In the genomic region with DNA sequence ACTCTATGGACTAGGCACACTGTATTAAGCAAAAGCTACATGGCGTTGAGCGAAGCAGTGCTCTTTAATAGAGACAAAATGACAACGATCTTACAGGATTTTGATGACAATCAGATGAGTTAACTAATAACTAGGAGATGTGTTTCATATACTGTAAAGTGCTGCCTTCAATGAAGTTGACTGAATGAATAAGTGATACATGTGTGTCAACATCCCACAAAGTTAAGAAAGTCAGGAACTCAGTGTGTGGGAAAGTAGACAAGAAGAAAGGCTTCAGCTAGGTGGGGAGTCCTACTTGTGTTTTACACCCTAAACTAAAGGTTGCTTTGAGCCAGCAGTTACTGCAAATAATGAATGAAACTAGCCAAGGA, we compare ENCODE assay signal across 36 cellular contexts.
DNase-seq lines count a peak whose midpoint lies in the region; ATAC-seq, FAIRE-seq and TF ChIP-seq lines count a peak whose summit lies in the region.
"Had no signal": no experiment of that assay in that cellular context is flagged by ENCODE, and none has a peak within 500 bp of the region (broad histone marks: within the 10 kb centered on the region; RNA-seq: fewer than 3 reads in every experiment).

No MANE protein-coding gene starts in this region.

- TF ChIP-seq POLR2A in gastrocnemius medialis (IDR thresholded peaks at IDR 0.05), result no peak

- no peaks in the 10 kb centered on the region for H3K27me3 Mint-ChIP-seq in astrocyte (ENCODE audit: low read depth, unreplicated experiment)
- H3K27me3 Mint-ChIP-seq: activated CD4-positive, alpha-beta memory T cell treated with anti-CD3 and anti-CD28 coated beads, Interleukin-2, amount 10 ng/mL, durations not matched to agents 7 days and 5 days; activated naive CD8-positive, alpha-beta T cell; CD4-positive, CD25-positive, alpha-beta regulatory T cell; central memory CD8-positive, alpha-beta T cell had no signal

- no peak overlapping the region for H3K4me3 Mint-ChIP-seq in astrocyte (ENCODE audit: unreplicated experiment)
- H3K4me3 Mint-ChIP-seq: activated CD4-positive, alpha-beta memory T cell treated with anti-CD3 and anti-CD28 coated beads, Interleukin-2, amount 10 ng/mL, durations not matched to agents 7 days and 5 days; activated naive CD8-positive, alpha-beta T cell; activated T-helper 17 cell treated with anti-CD3 and anti-CD28 coated beads, Interleukin-2, amount 50 U/mL, for 72 hours; CD4-positive, CD25-positive, alpha-beta regulatory T cell; central memory CD8-positive, alpha-beta T cell; nephron had no signal

- H3K27me3 ChIP-seq in SK-N-SH (ENCODE audit: insufficient read depth) (no peaks in the 10 kb centered on the region), astrocyte (ENCODE audit: insufficient read depth, low read length) (no peaks in the 10 kb centered on the region), gastrocnemius medialis (no peaks in the 10 kb centered on the region)
- H3K27me3 ChIP-seq: ascending aorta, pancreas, upper lobe of right lung had no signal

- H4K20me1 ChIP-seq in SK-N-SH (ENCODE audit: insufficient read depth), result no peaks in the 10 kb centered on the region
- no peaks in the 10 kb centered on the region for H4K20me1 ChIP-seq in astrocyte (ENCODE audit: insufficient read depth, low read length)

- peak overlapping the region; percentile 74 for H3K9ac ChIP-seq in SK-N-SH
- H3K9ac ChIP-seq in astrocyte (ENCODE audit: low read length), result peak overlapping the region; percentile 58

- FAIRE-seq in astrocyte (lab: Jason Lieb, UNC), result peak; percentile 90
- FAIRE-seq: endometrium, GM18507, HepG2, pancreas had no signal

- peak overlapping the region; percentile 91 for H3K27ac Mint-ChIP-seq in astrocyte (ENCODE audit: unreplicated experiment)
- H3K27ac Mint-ChIP-seq: activated CD4-positive, alpha-beta memory T cell treated with anti-CD3 and anti-CD28 coated beads, Interleukin-2, amount 10 ng/mL, durations not matched to agents 7 days and 5 days; activated naive CD8-positive, alpha-beta T cell; activated T-helper 17 cell treated with anti-CD3 and anti-CD28 coated beads, Interleukin-2, amount 50 U/mL, for 72 hours; CD4-positive, CD25-positive, alpha-beta regulatory T cell had no signal

- no peak for TF ChIP-seq RAD21 in SK-N-SH (IDR thresholded peaks at IDR 0.05; ENCODE audit: low read length)

- H3K36me3 ChIP-seq in SK-N-SH (replicated peaks in 1 of 2; ENCODE audit: control insufficient read depth in 1 of 2, insufficient read depth in 2 of 2, low read length in 1 of 2), result peaks cover 14 to 36% of the 10 kb centered on the region in 2 experiments
- H3K36me3 ChIP-seq in astrocyte (ENCODE audit: insufficient read depth, low read length), result peaks cover 5% of the 10 kb centered on the region
- H3K36me3 ChIP-seq in gastrocnemius medialis, result no peaks in the 10 kb centered on the region
- H3K36me3 ChIP-seq: pancreas, upper lobe of right lung had no signal

- H3K4me2 ChIP-seq in SK-N-SH, result peak overlapping the region; percentile 54
- H3K4me2 ChIP-seq in astrocyte (ENCODE audit: low read length), result no peak overlapping the region

- TF ChIP-seq CTCF in SK-N-SH (IDR thresholded peaks at IDR 0.05) (no peak), astrocyte (IDR thresholded peaks at IDR 0.05; ENCODE audit: insufficient read depth, low read depth, low read length) (no peak), gastrocnemius medialis (IDR thresholded peaks at IDR 0.05 in 4 of 5, conservative IDR thresholded peaks at IDR 0.05 in 1 of 5) (no peak)

- H3K79me2 ChIP-seq in SK-N-SH (ENCODE audit: insufficient read depth), result peaks cover 37% of the 10 kb centered on the region
- no peaks in the 10 kb centered on the region for H3K79me2 ChIP-seq in astrocyte (ENCODE audit: insufficient read depth, low read length)

- H3F3A ChIP-seq in SK-N-SH (replicated peaks; ENCODE audit: insufficient read depth), result peaks cover 70% of the 10 kb centered on the region

- H3K9me2 ChIP-seq in SK-N-SH, result no peaks in the 10 kb centered on the region

- H3K4me1 ChIP-seq in SK-N-SH (ENCODE audit: control insufficient read depth in 1 of 2, insufficient read depth in 2 of 2, low read depth in 1 of 2, low read length in 1 of 2) (peaks cover 0 to 71% of the 10 kb centered on the region in 2 experiments; a peak in 3 of 4 replicates), astrocyte (ENCODE audit: insufficient read depth, low read length) (peaks cover 33% of the 10 kb centered on the region), gastrocnemius medialis (no peaks in the 10 kb centered on the region)
- H3K4me1 ChIP-seq: ascending aorta, pancreas had no signal

- H2AFZ ChIP-seq in SK-N-SH (ENCODE audit: low read depth), result no peak overlapping the region
- H2AFZ ChIP-seq in astrocyte (ENCODE audit: low read depth, low read length), result no peak overlapping the region

- no peaks in the 10 kb centered on the region for H3K9me3 Mint-ChIP-seq in astrocyte (ENCODE audit: unreplicated experiment)
- H3K9me3 Mint-ChIP-seq: activated CD4-positive, alpha-beta memory T cell treated with anti-CD3 and anti-CD28 coated beads, Interleukin-2, amount 10 ng/mL, durations not matched to agents 7 days and 5 days; activated T-helper 17 cell treated with anti-CD3 and anti-CD28 coated beads, Interleukin-2, amount 50 U/mL, for 72 hours; central memory CD8-positive, alpha-beta T cell; nephron had no signal

- H3K9me3 ChIP-seq in SK-N-SH, result no peaks in the 10 kb centered on the region
- no peaks in the 10 kb centered on the region for H3K9me3 ChIP-seq in astrocyte (ENCODE audit: insufficient read depth, low read depth, low read length)
- no peaks in the 10 kb centered on the region for H3K9me3 ChIP-seq in gastrocnemius medialis
- H3K9me3 ChIP-seq: ascending aorta, mucosa of descending colon, pancreas, upper lobe of right lung had no signal

- in situ Hi-C loops in gastrocnemius medialis (cut with MboI; ENCODE audit: low sequenced_read_pairs in 4 of 4), result no loop called here

- H3K27ac ChIP-seq in SK-N-SH (ENCODE audit: low read depth in 2 of 2, low read length in 1 of 2) (peak overlapping the region; percentile 16 to 100; a peak in 3 of 4 replicates), astrocyte (ENCODE audit: low read depth, low read length) (peak overlapping the region; percentile 87), gastrocnemius medialis (no peak overlapping the region)
- H3K27ac ChIP-seq: 22Rv1, ascending aorta, HL-60, pancreas, upper lobe of right lung had no signal

- DNase-seq in SK-N-SH, result no peak
- DNase-seq in astrocyte (ENCODE audit: low read depth), result no peak
- peak; percentile 70 for DNase-seq in kidney glomerular epithelial cell (lab: John Stamatoyannopoulos, UW)
- DNase-seq in NCI-H1930 (lab: John Stamatoyannopoulos, UW), result no peak
- DNase-seq in stimulated activated CD4-positive, alpha-beta T cell treated with anti-CD3 and anti-CD28 coated beads, Interleukin-12 subunit alpha, Interleukin-12 subunit beta, amount 100 ng/mL, for 4 hours, result no peak
- no peak for DNase-seq in gastrocnemius medialis
- DNase-seq: activated CD4-positive, alpha-beta memory T cell treated with anti-CD3 and anti-CD28 coated beads, Interleukin-2, amount 10 ng/mL, durations not matched to agents 7 days and 5 days; activated CD4-positive, CD25-positive, alpha-beta regulatory T cell treated with anti-CD3 and anti-CD28 coated beads, Interleukin-2, amount 50 U/mL, for 72 hours; activated CD8-positive, alpha-beta memory T cell treated with anti-CD3 and anti-CD28 coated beads, Interleukin-2, amount 50 U/mL, for 48 hours; CD4-positive, CD25-positive, alpha-beta regulatory T cell; dermis blood vessel endothelial cell; DND-41; glutamatergic neuron; HCEC 1CT; islet precursor cell; mucosa of descending colon; NCI-H1048; NCI-H1694 treated with DMSO at 0.1 percent for 48 hours; NCI-H2171; NCI-H524 treated with DMSO at 0.1 percent for 48 hours; pancreas; stimulated activated CD4-positive, alpha-beta T cell treated with anti-CD3 and anti-CD28 coated beads, Interleukin-4, amount 100 ng/mL, for 1 hour; upper lobe of right lung had no signal

- ATAC-seq in SK-N-SH treated with all-trans-retinoic acid at 6 μM for 48 hours, result no peak
- ATAC-seq in HG03159 (IDR thresholded peaks at IDR 0.05; ENCODE audit: unreplicated experiment), result no peak
- ATAC-seq in gastrocnemius medialis, result no peak
- ATAC-seq: activated T-helper 17 cell treated with anti-CD3 and anti-CD28 coated beads, Interleukin-2, amount 50 U/mL, for 72 hours; HepG2; mucosa of descending colon; Panc1; pancreas; upper lobe of right lung had no signal

- intact Hi-C loops in gastrocnemius medialis (cut with DNase I; ENCODE audit: low total_unique reads), result no loop called here

- POLR2A ChIA-PET in SK-N-SH (lab: Yijun Ruan, JAX), result no interaction called here

- H3K36me3 Mint-ChIP-seq in astrocyte (ENCODE audit: low read depth, unreplicated experiment), result peaks cover 23% of the 10 kb centered on the region
- H3K36me3 Mint-ChIP-seq: activated naive CD8-positive, alpha-beta T cell; CD4-positive, CD25-positive, alpha-beta regulatory T cell had no signal

- no peak for TF ChIP-seq EP300 in SK-N-SH (IDR thresholded peaks at IDR 0.05; ENCODE audit: borderline replicate concordance in 1 of 2, low read depth in 1 of 2, low read length in 1 of 2)

- CTCF ChIA-PET in SK-N-SH (lab: Yijun Ruan, JAX), result no interaction called here

- H3K4me1 Mint-ChIP-seq in astrocyte (ENCODE audit: low read depth, unreplicated experiment), result peaks cover 53% of the 10 kb centered on the region
- H3K4me1 Mint-ChIP-seq: activated CD4-positive, alpha-beta memory T cell treated with anti-CD3 and anti-CD28 coated beads, Interleukin-2, amount 10 ng/mL, durations not matched to agents 7 days and 5 days; activated T-helper 17 cell treated with anti-CD3 and anti-CD28 coated beads, Interleukin-2, amount 50 U/mL, for 72 hours; CD4-positive, CD25-positive, alpha-beta regulatory T cell; central memory CD8-positive, alpha-beta T cell had no signal

- H3K4me3 ChIP-seq in SK-N-SH (ENCODE audit: low read depth in 2 of 2, low read length in 1 of 2) (no peak overlapping the region), astrocyte (ENCODE audit: insufficient read depth, low read depth, low read length) (no peak overlapping the region), gastrocnemius medialis (no peak overlapping the region)
- H3K4me3 ChIP-seq: ascending aorta, mucosa of descending colon, pancreas, upper lobe of right lung had no signal

- WGBS in SK-N-SH (ENCODE audit: low lambda C conversion rate), result 62% methylated on average over 3 of the region's 3 CpGs

TF ChIP-seq in SK-N-SH, 30 proteins besides CTCF, POLR2A, EP300 and RAD21:
- TF ChIP-seq TEAD4 (IDR thresholded peaks at IDR 0.05; ENCODE audit: borderline replicate concordance, insufficient read depth), result 0 out of 2 replicates have a peak, but pooled peaks have one; percentile 4
- TF ChIP-seq NRF1 (IDR thresholded peaks at IDR 0.05; ENCODE audit: low read depth, low read length), result no peak

TF ChIP-seq in SK-N-SH treated with all-trans-retinoic acid at 6 μM for 48 hours, 23 proteins besides CTCF, POLR2A, EP300 and RAD21 (continues in another document):
- TF ChIP-seq SNAI2 (CRISPR knock-in tag; IDR thresholded peaks at IDR 0.05), result no peak

Comparison
In these comparisons a context has a peak if more than half of its experiments do, and no peak if none do; other contexts are left out.
1. H3K27ac ChIP-seq: peak in SK-N-SH (2 of 2) and astrocyte (single experiment); none in gastrocnemius medialis (0 of 4).